8 cellular contexts compared by ENCODE assay signal in genomic region chr6:10719386-10720228, GRCh38. TPM values are rescaled to one million over a fixed set of nuclear protein-coding genes. Genes with fewer than 3 reads are reported as not detected.
DNase-seq lines count a peak whose midpoint lies in the region; ATAC-seq and TF ChIP-seq lines count a peak whose summit lies in the region.

No MANE protein-coding gene starts in this region.

- peaks cover 4% of the 10 kb centered on the region for H3K36me3 Mint-ChIP-seq in activated CD4-positive, alpha-beta T cell treated with anti-CD3 and anti-CD28 coated beads for 36 hours (ENCODE audit: low read depth)
- H3K36me3 Mint-ChIP-seq in activated CD8-positive, alpha-beta memory T cell treated with anti-CD3 and anti-CD28 coated beads, Interleukin-2, amount 10 ng/mL, durations not matched to agents 7 days and 5 days: peaks cover 21% of the 10 kb centered on the region
- peaks cover 3% of the 10 kb centered on the region for H3K36me3 Mint-ChIP-seq in mesothelial cell of epicardium

- peak; percentile 72 for DNase-seq in activated CD4-positive, alpha-beta T cell treated with anti-CD3 and anti-CD28 coated beads for 36 hours
- DNase-seq in activated CD4-positive, alpha-beta T cell treated with anti-CD3 and anti-CD28 coated beads for 1 hour: no peak
- DNase-seq in activated CD8-positive, alpha-beta memory T cell treated with anti-CD3 and anti-CD28 coated beads, Interleukin-2, amount 10 ng/mL, durations not matched to agents 7 days and 5 days: peak; percentile 80
- peak; percentile 36 for DNase-seq in glomerular visceral epithelial cell (ENCODE audit: extremely low spot score)
- DNase-seq in stimulated activated CD4-positive, alpha-beta T cell treated with anti-CD3 and anti-CD28 coated beads, Interleukin-2, amount 100 ng/mL, for 24 hours: peak; percentile 32
- DNase-seq in NCI-H187 treated with DMSO at 0.1 percent for 48 hours (lab: John Stamatoyannopoulos, UW): no peak
- DNase-seq in SJCRH30: no peak
- DNase-seq in mesothelial cell of epicardium (ENCODE audit: low spot score in 2 of 2, unreplicated experiment in 2 of 2): no peak

- H3K4me1 Mint-ChIP-seq in activated CD4-positive, alpha-beta T cell treated with anti-CD3 and anti-CD28 coated beads for 36 hours: peaks cover 38% of the 10 kb centered on the region
- H3K4me1 Mint-ChIP-seq in activated CD8-positive, alpha-beta memory T cell treated with anti-CD3 and anti-CD28 coated beads, Interleukin-2, amount 10 ng/mL, durations not matched to agents 7 days and 5 days: peaks cover 49% of the 10 kb centered on the region
- peaks cover 22% of the 10 kb centered on the region for H3K4me1 Mint-ChIP-seq in mesothelial cell of epicardium

- peak overlapping the region; percentile 92 for H3K4me3 Mint-ChIP-seq in activated CD4-positive, alpha-beta T cell treated with anti-CD3 and anti-CD28 coated beads for 36 hours
- peak overlapping the region; percentile 79 for H3K4me3 Mint-ChIP-seq in activated CD8-positive, alpha-beta memory T cell treated with anti-CD3 and anti-CD28 coated beads, Interleukin-2, amount 10 ng/mL, durations not matched to agents 7 days and 5 days
- H3K4me3 Mint-ChIP-seq in mesothelial cell of epicardium: no peak overlapping the region

- 0 out of 2 replicates have a peak, but pooled peaks cover 2% of the 10 kb centered on the region for H3K4me1 ChIP-seq in SJCRH30

- H3K27me3 ChIP-seq in SJCRH30: no peaks in the 10 kb centered on the region

- no peaks in the 10 kb centered on the region for H3K36me3 ChIP-seq in SJCRH30

- no peaks in the 10 kb centered on the region for H3K27me3 Mint-ChIP-seq in activated CD4-positive, alpha-beta T cell treated with anti-CD3 and anti-CD28 coated beads for 36 hours
- no peaks in the 10 kb centered on the region for H3K27me3 Mint-ChIP-seq in activated CD8-positive, alpha-beta memory T cell treated with anti-CD3 and anti-CD28 coated beads, Interleukin-2, amount 10 ng/mL, durations not matched to agents 7 days and 5 days
- no peaks in the 10 kb centered on the region for H3K27me3 Mint-ChIP-seq in mesothelial cell of epicardium (ENCODE audit: low read depth)

- POLR2A ChIA-PET in activated CD4-positive, alpha-beta T cell treated with anti-CD3 and anti-CD28 coated beads for 36 hours (lab: Charles Lee): interaction anchor here (0.6 to 4.2 kb wide), 2 partner anchors 25 to 1291 kb away, joined by 3 to 29 read pairs; partner anchors contain the start of genes C6orf52 and PAK1IP1

- peak; percentile 13 for ATAC-seq in activated CD4-positive, alpha-beta T cell treated with anti-CD3 and anti-CD28 coated beads for 36 hours
- ATAC-seq in activated CD8-positive, alpha-beta memory T cell treated with anti-CD3 and anti-CD28 coated beads, Interleukin-2, amount 10 ng/mL, durations not matched to agents 7 days and 5 days: peak; percentile 7

- H3K27ac Mint-ChIP-seq in activated CD4-positive, alpha-beta T cell treated with anti-CD3 and anti-CD28 coated beads for 36 hours: peak overlapping the region; percentile 92
- peak overlapping the region; percentile 93 for H3K27ac Mint-ChIP-seq in activated CD8-positive, alpha-beta memory T cell treated with anti-CD3 and anti-CD28 coated beads, Interleukin-2, amount 10 ng/mL, durations not matched to agents 7 days and 5 days
- H3K27ac Mint-ChIP-seq in mesothelial cell of epicardium: no peak overlapping the region

- intact Hi-C loops in activated CD4-positive, alpha-beta T cell treated with anti-CD3 and anti-CD28 coated beads for 36 hours (cut with DNase I, micrococcal nuclease): loop anchor here (1.0 to 2.0 kb wide), 2 partner anchors 24 to 119 kb away; partner anchors contain the start of gene MAK (in 1 of the 2)

- CTCF ChIA-PET in activated CD4-positive, alpha-beta T cell treated with anti-CD3 and anti-CD28 coated beads for 36 hours (lab: Charles Lee): interaction anchor here (0.6 to 1.8 kb wide), 7 partner anchors 9 to 153 kb away, joined by 3 to 9 read pairs (median 3); partner anchors contain the start of genes C6orf52 and PAK1IP1
- CTCF ChIA-PET in activated CD8-positive, alpha-beta memory T cell treated with anti-CD3 and anti-CD28 coated beads, Interleukin-2, amount 10 ng/mL, durations not matched to agents 7 days and 5 days (lab: Charles Lee): interaction anchor here (0.7 to 2.3 kb wide), 8 partner anchors 14 to 209 kb away, joined by 3 to 13 read pairs (median 4); partner anchors contain the start of genes C6orf52 and PAK1IP1

- TF ChIP-seq CTCF in mesothelial cell of epicardium (IDR thresholded peaks at IDR 0.05; ENCODE audit: unreplicated experiment): no peak

- no peak overlapping the region for H3K27ac ChIP-seq in SJCRH30

- H3K4me3 ChIP-seq in SJCRH30: no peak overlapping the region

- H3K9me3 ChIP-seq in SJCRH30 (replicated peaks): no peaks in the 10 kb centered on the region

- peaks cover 6% of the 10 kb centered on the region for H3K9me3 Mint-ChIP-seq in activated CD4-positive, alpha-beta T cell treated with anti-CD3 and anti-CD28 coated beads for 36 hours (ENCODE audit: low read depth)
- H3K9me3 Mint-ChIP-seq in activated CD8-positive, alpha-beta memory T cell treated with anti-CD3 and anti-CD28 coated beads, Interleukin-2, amount 10 ng/mL, durations not matched to agents 7 days and 5 days (ENCODE audit: low read depth): peaks cover 13% of the 10 kb centered on the region
- H3K9me3 Mint-ChIP-seq in mesothelial cell of epicardium: peaks cover 4% of the 10 kb centered on the region

RNA-seq across cellular contexts. Expression of gene TMEM14C, which starts 3.3 kb away (rescaled TPM):
- 10 to 100 TPM; 67.6 to 81.7 TPM for total RNA-seq in activated CD4-positive, alpha-beta T cell treated with anti-CD3 and anti-CD28 coated beads for 36 hours
- 10 to 100 TPM; 37.1 to 44.2 TPM for total RNA-seq in activated CD8-positive, alpha-beta memory T cell treated with anti-CD3 and anti-CD28 coated beads, Interleukin-2, amount 10 ng/mL, durations not matched to agents 7 days and 5 days
- 92.3 and 97.2 TPM in 2 replicates for total RNA-seq in SJCRH30 (2014; rRNA removed; shearing (Covaris generic))
- total RNA-seq in mesothelial cell of epicardium: 74.4 to 78.9 TPM (median 75.7 TPM) in 3 replicates

RNA-seq across cellular contexts. Expression of gene PAK1IP1, which starts 24.8 kb away (rescaled TPM):
- 10 to 100 TPM; 35.6 to 39.4 TPM for total RNA-seq in activated CD4-positive, alpha-beta T cell treated with anti-CD3 and anti-CD28 coated beads for 36 hours
- 10 to 100 TPM; 13.1 to 22.8 TPM for total RNA-seq in activated CD8-positive, alpha-beta memory T cell treated with anti-CD3 and anti-CD28 coated beads, Interleukin-2, amount 10 ng/mL, durations not matched to agents 7 days and 5 days
- total RNA-seq in SJCRH30 (2014; rRNA removed; shearing (Covaris generic)): 23.3 and 25.5 TPM in 2 replicates
- 14.7 to 16.8 TPM (median 15.5 TPM) in 3 replicates for total RNA-seq in mesothelial cell of epicardium

RNA-seq across cellular contexts. Expression of gene C6orf52, which starts 25.2 kb away (rescaled TPM):
- total RNA-seq in activated CD4-positive, alpha-beta T cell treated with anti-CD3 and anti-CD28 coated beads for 36 hours: 1 to 10 TPM; 1.2 to 2.4 TPM
- 1 to 10 TPM; 2.5 to 2.7 TPM for total RNA-seq in activated CD8-positive, alpha-beta memory T cell treated with anti-CD3 and anti-CD28 coated beads, Interleukin-2, amount 10 ng/mL, durations not matched to agents 7 days and 5 days
- total RNA-seq in SJCRH30 (2014; rRNA removed; shearing (Covaris generic)): not detected in 2 replicates
- total RNA-seq in mesothelial cell of epicardium: 3.1 to 4.6 TPM (median 3.8 TPM) in 3 replicates

RNA-seq across cellular contexts. Expression of gene TMEM14B, which starts 28.0 kb away (rescaled TPM):
- 10 to 100 TPM; 77.2 to 99.3 TPM for total RNA-seq in activated CD4-positive, alpha-beta T cell treated with anti-CD3 and anti-CD28 coated beads for 36 hours
- total RNA-seq in activated CD8-positive, alpha-beta memory T cell treated with anti-CD3 and anti-CD28 coated beads, Interleukin-2, amount 10 ng/mL, durations not matched to agents 7 days and 5 days: 10 to 100 TPM; 71.3 to 82.9 TPM
- total RNA-seq in SJCRH30 (2014; rRNA removed; shearing (Covaris generic)): 68.8 and 73.7 TPM in 2 replicates
- total RNA-seq in mesothelial cell of epicardium: 56.1 to 58.5 TPM (median 57.3 TPM) in 3 replicates

Comparison
In these comparisons a context has a peak if more than half of its experiments do, and no peak if none do; other contexts are left out.
1. DNase-seq: peak in activated CD4-positive, alpha-beta T cell treated with anti-CD3 and anti-CD28 coated beads for 36 hours (single experiment), activated CD8-positive, alpha-beta memory T cell treated with anti-CD3 and anti-CD28 coated beads, Interleukin-2, amount 10 ng/mL, durations not matched to agents 7 days and 5 days (single experiment), glomerular visceral epithelial cell (single experiment) and stimulated activated CD4-positive, alpha-beta T cell treated with anti-CD3 and anti-CD28 coated beads, Interleukin-2, amount 100 ng/mL, for 24 hours (2 of 2); none in activated CD4-positive, alpha-beta T cell treated with anti-CD3 and anti-CD28 coated beads for 1 hour (single experiment), NCI-H187 treated with DMSO at 0.1 percent for 48 hours (single experiment), SJCRH30 (0 of 2) and mesothelial cell of epicardium (0 of 2).